ENCODE assay signal across 29 cellular contexts in genomic region chr2:76861708-76862107, GRCh38.
DNase-seq lines count a peak whose midpoint lies in the region; ATAC-seq and TF ChIP-seq lines count a peak whose summit lies in the region.
"Had no signal": no experiment of that assay in that cellular context is flagged by ENCODE, and none has a peak within 500 bp of the region (broad histone marks: within the 10 kb centered on the region; RNA-seq: fewer than 3 reads in every experiment).

No MANE protein-coding gene starts in this region.

- TF ChIP-seq CTCF in NB4 (IDR thresholded peaks at IDR 0.05; ENCODE audit: low read depth, low read length) (no peak), astrocyte of the spinal cord (IDR thresholded peaks at IDR 0.05; ENCODE audit: low read depth, low read length) (no peak)

- H4K20me1 ChIP-seq in BLaER1, result no peaks in the 10 kb centered on the region

- peak; percentile 22 for DNase-seq in NB4 (ENCODE audit: low read depth)
- peak; percentile 59 for DNase-seq in astrocyte of the spinal cord (ENCODE audit: low read depth, low spot score)
- no peak for DNase-seq in T1000 (lab: John Stamatoyannopoulos, UW)
- no peak for DNase-seq in DMS 273 treated with DMSO at 0.1 percent for 48 hours (lab: John Stamatoyannopoulos, UW)
- no peak for DNase-seq in activated naive CD4-positive, alpha-beta T cell (lab: John Stamatoyannopoulos, UW)
- DNase-seq in right cardiac atrium, result no peak
- DNase-seq: ACHN; activated CD4-positive, alpha-beta T cell treated with anti-CD3 and anti-CD28 coated beads for 1 hour; activated CD8-positive, alpha-beta memory T cell treated with anti-CD3 and anti-CD28 coated beads for 24 hours; activated T-cell treated with anti-CD3 and anti-CD28 coated beads, Interleukin-2, amount 50 U/mL, for 48 hours; body of pancreas; endodermal cell; head of caudate nucleus; IMR-90; NCI-H1048; NCI-H1930; NCI-H446; NK-92 treated with Interleukin-12 subunit alpha and Interleukin-12 subunit beta, amount 100 ng/mL, for 24 hours; pancreas; RPMI8226; uterus had no signal

- H3K4me3 ChIP-seq in BLaER1 (no peak overlapping the region), NB4 (ENCODE audit: low read depth, low read length) (no peak overlapping the region), astrocyte of the spinal cord (ENCODE audit: low read depth, low read length) (no peak overlapping the region), right cardiac atrium (ENCODE audit: low read length) (no peak overlapping the region)
- H3K4me3 ChIP-seq: body of pancreas, GM23338, pancreas, uterus had no signal

- peak; percentile 61 for ATAC-seq in HG02870 (IDR thresholded peaks at IDR 0.05; ENCODE audit: unreplicated experiment)
- ATAC-seq in right cardiac atrium, result no peak
- ATAC-seq: body of pancreas; GM23338; left lobe of liver; natural killer cell treated with Interleukin-12 subunit alpha and Interleukin-12 subunit beta and Interleukin-15 and Interleukin-18, amount 100 ng/mL, for 72 hours; pancreas; sciatic nerve had no signal

- intact Hi-C loops in right cardiac atrium (cut with DNase I), result no loop called here

- H3K27me3 ChIP-seq in BLaER1, result no peaks in the 10 kb centered on the region
- H3K27me3 ChIP-seq in right cardiac atrium (ENCODE audit: control insufficient read depth, insufficient read depth), result no peaks in the 10 kb centered on the region
- H3K27me3 ChIP-seq: body of pancreas, pancreas, uterus had no signal

- H3K36me3 ChIP-seq in BLaER1, result no peaks in the 10 kb centered on the region
- H3K36me3 ChIP-seq: pancreas, uterus had no signal

- H3K9me3 ChIP-seq in BLaER1 (no peaks in the 10 kb centered on the region), right cardiac atrium (ENCODE audit: control insufficient read depth, low read length) (no peaks in the 10 kb centered on the region)
- H3K9me3 ChIP-seq: body of pancreas, pancreas, uterus had no signal

- 41% methylated on average over 3 of the region's 3 CpGs for WGBS in right cardiac atrium

- H3K9ac ChIP-seq in BLaER1, result no peak overlapping the region

- TF ChIP-seq POLR2A in NB4 (IDR thresholded peaks at IDR 0.05; ENCODE audit: extremely low read depth, insufficient read length), result no peak

- peaks cover 17% of the 10 kb centered on the region for H3K4me1 ChIP-seq in BLaER1
- H3K4me1 ChIP-seq in right cardiac atrium (ENCODE audit: control insufficient read depth, insufficient read depth, low read length), result no peaks in the 10 kb centered on the region
- H3K4me1 ChIP-seq: body of pancreas, pancreas, uterus had no signal

- H3K4me2 ChIP-seq in BLaER1, result peak overlapping the region; percentile 53
- H3K4me2 ChIP-seq: GM23338 had no signal

- H3K27ac ChIP-seq in BLaER1, result no peak overlapping the region
- no peak overlapping the region for H3K27ac ChIP-seq in right cardiac atrium (ENCODE audit: low read length)
- H3K27ac ChIP-seq: body of pancreas, C4-2B, HL-60, pancreas, uterus had no signal

- in situ Hi-C loops in astrocyte of the spinal cord (cut with HindIII; ENCODE audit: low sequenced_read_pairs), result no loop called here

Comparison
In these comparisons a context has a peak if more than half of its experiments do, and no peak if none do; other contexts are left out.
1. DNase-seq: peak in NB4 (single experiment) and astrocyte of the spinal cord (single experiment); none in T1000 (single experiment), DMS 273 treated with DMSO at 0.1 percent for 48 hours (single experiment), activated naive CD4-positive, alpha-beta T cell (0 of 4) and right cardiac atrium (0 of 3).